In the genomic region with DNA sequence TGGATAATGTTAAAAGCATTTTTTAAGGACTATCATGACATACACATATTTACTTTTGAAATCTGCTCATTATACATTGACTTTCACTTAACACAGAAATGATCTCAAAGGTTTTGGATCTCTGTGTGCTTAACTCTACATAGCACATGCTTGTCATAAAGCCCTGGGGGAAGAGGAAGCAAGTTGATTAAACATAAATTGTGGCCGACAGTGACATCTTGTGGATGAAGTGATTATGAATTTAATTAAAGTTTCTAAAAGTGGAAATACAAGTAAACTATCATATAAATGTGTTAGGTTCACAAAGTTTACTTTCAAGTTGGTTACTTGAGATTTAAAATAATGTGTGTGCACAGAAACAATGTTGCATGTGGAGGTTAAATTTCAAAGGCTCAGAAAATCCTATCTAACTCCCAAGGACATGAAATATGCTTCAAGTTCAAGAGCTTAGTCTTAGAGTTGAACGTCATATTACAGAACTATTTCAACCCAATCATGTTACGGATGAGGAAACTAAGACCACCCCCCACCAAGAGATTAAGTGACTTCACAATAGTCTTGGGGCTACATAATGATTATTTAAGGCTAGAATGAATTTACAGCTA, we compare ENCODE assay signal across 8 cellular contexts.
DNase-seq lines count a peak whose midpoint lies in the region; ATAC-seq and TF ChIP-seq lines count a peak whose summit lies in the region.

No MANE protein-coding gene starts in this region.

- ATAC-seq in heart right ventricle (no peak), left ventricle myocardium superior (no peak), HG03460 (IDR thresholded peaks at IDR 0.05; ENCODE audit: unreplicated experiment) (no peak), GM18870 (IDR thresholded peaks at IDR 0.05; ENCODE audit: unreplicated experiment) (no peak)

- no peak for TF ChIP-seq EP300 in esophagus muscularis mucosa (IDR thresholded peaks at IDR 0.05)

- no peaks in the 10 kb centered on the region for H3K36me3 ChIP-seq in heart right ventricle
- H3K36me3 ChIP-seq in esophagus muscularis mucosa = no peaks in the 10 kb centered on the region
- H3K36me3 ChIP-seq in parathyroid adenoma (ENCODE audit: control insufficient read depth, insufficient read depth, low read length) = no peaks in the 10 kb centered on the region

- TF ChIP-seq CTCF in heart right ventricle (IDR thresholded peaks at IDR 0.05) (peak in 8 of 9 donors; percentile 21 to 64 (median 46)), esophagus muscularis mucosa (IDR thresholded peaks at IDR 0.05) (peak; percentile 30 to 41 (median 38)), parathyroid adenoma (IDR thresholded peaks at IDR 0.05) (peak; percentile 43)

- H3K4me2 ChIP-seq in parathyroid adenoma (ENCODE audit: low read length) = peak overlapping the region; percentile 10

- H3K9me3 ChIP-seq in heart right ventricle (no peaks in the 10 kb centered on the region), esophagus muscularis mucosa (no peaks in the 10 kb centered on the region), parathyroid adenoma (ENCODE audit: control insufficient read depth, low read length) (no peaks in the 10 kb centered on the region)

- no peak overlapping the region for H3K9ac ChIP-seq in parathyroid adenoma

- DNase-seq in heart right ventricle = peak in 1 of 2 donors; percentile 7
- DNase-seq in left ventricle myocardium superior = no peak
- DNase-seq in HT-29 (ENCODE audit: low spot score) = peak; percentile 87
- DNase-seq in SHP77 treated with DMSO at 0.1 percent for 48 hours (lab: John Stamatoyannopoulos, UW) = peak; percentile 18
- DNase-seq in esophagus muscularis mucosa (ENCODE audit: extremely low spot score) = no peak

- intact Hi-C loops in heart right ventricle (cut with DNase I) = loop anchor here in 9 of 10 donors (5.0 to 10.0 kb wide), 4 partner anchors 1427 to 1777 kb away; no protein-coding TSS in a partner anchor
- intact Hi-C loops in left ventricle myocardium superior (cut with micrococcal nuclease) = loop anchor here (10.0 kb wide), 1 partner anchor 1427 kb away; no protein-coding TSS in a partner anchor
- intact Hi-C loops in esophagus muscularis mucosa (cut with DNase I) = loop anchor here (10.0 kb wide), 1 partner anchor 1427 kb away; no protein-coding TSS in a partner anchor

- TF ChIP-seq POLR2A in esophagus muscularis mucosa (IDR thresholded peaks at IDR 0.05; ENCODE audit: low read depth) = no peak

- H2AFZ ChIP-seq in parathyroid adenoma = no peak overlapping the region

- H3K4me3 ChIP-seq in heart right ventricle (no peak overlapping the region), esophagus muscularis mucosa (no peak overlapping the region), parathyroid adenoma (ENCODE audit: low read depth, low read length) (no peak overlapping the region)

- 34 to 36% methylated on average over 3 of the region's 3 CpGs for WGBS in heart right ventricle, 2 donors
- WGBS in esophagus muscularis mucosa = 34% methylated on average over 3 of the region's 3 CpGs

- no peaks in the 10 kb centered on the region for H3K79me2 ChIP-seq in parathyroid adenoma

- H3K27me3 ChIP-seq in heart right ventricle = peaks cover 0 to 22% (median 3%) of the 10 kb centered on the region in 7 donors
- H3K27me3 ChIP-seq in esophagus muscularis mucosa = peaks cover 0 to 4% (median 0%) of the 10 kb centered on the region in 4 donors
- H3K27me3 ChIP-seq in parathyroid adenoma (ENCODE audit: control insufficient read depth, insufficient read depth, low read length) = no peaks in the 10 kb centered on the region

- H3K27ac ChIP-seq in heart right ventricle (no peak overlapping the region), esophagus muscularis mucosa (replicated peaks in 1 of 4) (no peak overlapping the region), parathyroid adenoma (peak overlapping the region; percentile 95)

- H3K4me1 ChIP-seq in heart right ventricle = no peaks in the 10 kb centered on the region
- no peaks in the 10 kb centered on the region for H3K4me1 ChIP-seq in esophagus muscularis mucosa
- peaks cover 34% of the 10 kb centered on the region for H3K4me1 ChIP-seq in parathyroid adenoma

Comparison
In these comparisons a context has a peak if more than half of its experiments do, and no peak if none do; other contexts are left out.
1. DNase-seq: peak in HT-29 (single experiment) and SHP77 treated with DMSO at 0.1 percent for 48 hours (single experiment); none in left ventricle myocardium superior (single experiment) and esophagus muscularis mucosa (single experiment).
2. Peak in every context shown above with its lines, with median percentiles within 50 percentile points of each other: CTCF ChIP-seq.